1 cellular context compared by ENCODE assay signal in genomic region chr20:62143976-62144825, GRCh38.
TF ChIP-seq lines count a peak whose summit lies in the region.

No MANE protein-coding gene starts in this region.

TF ChIP-seq in HepG2, 621 proteins besides CTCF, POLR2A, EP300 and RAD21 (continued from another document and continues in another):
- TF ChIP-seq ZNF609 (CRISPR knock-in tag; IDR thresholded peaks at IDR 0.05; ENCODE audit: borderline replicate concordance) (0 out of 2 replicates have a peak, but pooled peaks have one; percentile 15), MAFF (IDR thresholded peaks at IDR 0.05; ENCODE audit: low read depth, low read length) (no peak), ETV6 (CRISPR knock-in tag; conservative IDR thresholded peaks at IDR 0.05) (no peak), MLXIP (CRISPR knock-in tag; IDR thresholded peaks at IDR 0.05; ENCODE audit: borderline replicate concordance) (no peak), CREBL2 (CRISPR knock-in tag; IDR thresholded peaks at IDR 0.05; ENCODE audit: borderline replicate concordance) (peak; percentile 39; the same call in 1 of the 2 replicates), ELK4 (CRISPR knock-in tag; IDR thresholded peaks at IDR 0.05; ENCODE audit: borderline replicate concordance) (no peak), AHR (CRISPR knock-in tag; IDR thresholded peaks at IDR 0.05) (no peak), KDM4B (CRISPR knock-in tag; IDR thresholded peaks at IDR 0.05) (peak; percentile 37; the same call in 1 of the 2 replicates), HIVEP1 (CRISPR knock-in tag; IDR thresholded peaks at IDR 0.05) (peak; percentile 45; the same call in 1 of the 2 replicates), ZNF646 (CRISPR knock-in tag; IDR thresholded peaks at IDR 0.05) (no peak), MATR3 (CRISPR knock-in tag; IDR thresholded peaks at IDR 0.05) (no peak), ADNP (CRISPR knock-in tag; IDR thresholded peaks at IDR 0.05) (no peak), ZNF446 (CRISPR knock-in tag; IDR thresholded peaks at IDR 0.05) (peak; percentile 44), ATF7-NPFF (CRISPR knock-in tag; IDR thresholded peaks at IDR 0.05; ENCODE audit: low read depth) (no peak), ATF5 (CRISPR knock-in tag; IDR thresholded peaks at IDR 0.05; ENCODE audit: low read depth) (0 out of 2 replicates have a peak, but pooled peaks have one; percentile 62), KAT8 (CRISPR knock-in tag; IDR thresholded peaks at IDR 0.05) (peak; percentile 11; the same call in 1 of the 2 replicates), TGIF2 (CRISPR knock-in tag; IDR thresholded peaks at IDR 0.05) (peak; percentile 86; the same call in 1 of the 2 replicates), ZNF83 (CRISPR knock-in tag; IDR thresholded peaks at IDR 0.05; ENCODE audit: borderline replicate concordance) (0 out of 2 replicates have a peak, but pooled peaks have one; percentile 51), ZBTB40 (IDR thresholded peaks at IDR 0.05) (no peak), ZBTB40 (CRISPR knock-in tag; IDR thresholded peaks at IDR 0.05) (peak; percentile 76), MXD1 (CRISPR knock-in tag; IDR thresholded peaks at IDR 0.05) (peak; percentile 76), ZMAT5 (CRISPR knock-in tag; IDR thresholded peaks at IDR 0.05; ENCODE audit: borderline replicate concordance, low read depth) (no peak), MXD3 (CRISPR knock-in tag; IDR thresholded peaks at IDR 0.05) (peak; percentile 58; the same call in 1 of the 2 replicates)
